ENCODE assay signal across 1 cellular context in the genomic region with DNA sequence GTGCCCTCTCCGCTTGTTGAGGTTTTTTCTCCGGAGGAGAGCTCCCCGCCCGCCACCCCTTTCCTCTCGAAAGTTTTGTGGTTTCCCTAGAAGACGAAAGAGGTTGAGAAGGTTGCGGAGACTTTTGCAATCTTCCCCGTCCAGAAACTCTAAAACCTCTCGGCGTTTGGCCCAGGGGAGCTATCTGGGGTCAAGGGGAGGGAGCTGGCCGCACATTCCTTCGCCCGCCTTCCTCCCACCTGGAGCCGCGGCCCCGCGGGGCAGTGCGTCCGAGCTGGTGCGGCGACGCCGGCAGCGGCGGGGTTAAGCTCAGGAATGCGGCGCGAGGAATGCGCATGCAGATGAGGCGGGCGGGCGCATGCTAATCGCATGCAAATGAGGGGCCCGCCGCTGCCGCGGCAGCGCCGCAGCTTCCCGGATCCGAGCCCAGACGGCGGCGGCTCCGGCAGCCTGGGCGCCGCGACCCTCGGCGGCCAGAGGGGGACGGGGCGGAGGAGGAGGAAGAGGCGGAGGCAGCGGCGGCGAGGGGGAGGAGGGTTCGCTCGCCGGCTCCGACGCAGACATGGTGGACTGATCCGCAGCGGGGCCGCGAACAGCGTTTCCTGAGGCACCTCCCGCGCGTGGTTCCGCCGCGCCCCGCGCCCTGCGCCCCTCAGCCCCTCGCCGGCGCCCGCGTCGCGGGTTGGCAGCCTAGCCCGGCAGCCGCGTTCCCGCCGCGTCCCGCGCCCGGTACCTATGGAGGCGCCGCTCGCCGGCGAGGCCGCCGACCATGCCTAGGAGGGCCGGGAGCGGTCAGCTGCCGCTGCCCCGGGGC.
TF ChIP-seq lines count a peak whose summit lies in the region.

A gene (plus strand): TSS at position 535 of the 814 bp plus-strand sequence. CDS start 235 bp downstream, at position 770.

TF ChIP-seq in HepG2, 621 proteins besides CTCF, POLR2A, EP300 and RAD21 (continued from another document and continues in another):
- TF ChIP-seq, protein P1, sequence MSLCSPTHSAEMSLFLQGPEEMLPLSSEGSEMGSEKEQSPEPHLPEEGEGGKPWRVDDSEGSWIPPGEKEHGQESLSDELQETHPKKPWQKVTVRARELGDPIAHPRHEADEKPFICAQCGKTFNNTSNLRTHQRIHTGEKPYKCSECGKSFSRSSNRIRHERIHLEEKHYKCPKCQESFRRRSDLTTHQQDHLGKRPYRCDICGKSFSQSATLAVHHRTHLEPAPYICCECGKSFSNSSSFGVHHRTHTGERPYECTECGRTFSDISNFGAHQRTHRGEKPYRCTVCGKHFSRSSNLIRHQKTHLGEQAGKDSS (CRISPR knock-in tag; IDR thresholded peaks at IDR 0.05; ENCODE audit: borderline replicate concordance, low read depth) = peak; percentile 72
- TF ChIP-seq NRL (CRISPR knock-in tag; IDR thresholded peaks at IDR 0.05; ENCODE audit: borderline replicate concordance) (no peak), MLLT10 (CRISPR knock-in tag; IDR thresholded peaks at IDR 0.05) (no peak), SAFB2 (CRISPR knock-in tag; IDR thresholded peaks at IDR 0.05; ENCODE audit: borderline replicate concordance, low read depth) (peak; percentile 68; the same call in 1 of the 2 replicates), REPIN1 (CRISPR knock-in tag; IDR thresholded peaks at IDR 0.05; ENCODE audit: borderline replicate concordance, low read depth) (peak; percentile 76), ZNF558 (CRISPR knock-in tag; IDR thresholded peaks at IDR 0.05; ENCODE audit: borderline replicate concordance) (peak; percentile 80; the same call in 1 of the 2 replicates), ARHGAP35 (CRISPR knock-in tag; IDR thresholded peaks at IDR 0.05; ENCODE audit: borderline replicate concordance) (0 out of 2 replicates have a peak, but pooled peaks have one; percentile 27), ZBTB21 (CRISPR knock-in tag; IDR thresholded peaks at IDR 0.05) (no peak), NFKBIZ (CRISPR knock-in tag; IDR thresholded peaks at IDR 0.05) (no peak), ZMYM2 (CRISPR knock-in tag; IDR thresholded peaks at IDR 0.05) (0 out of 2 replicates have a peak, but pooled peaks have one; percentile 35), PHB2 (IDR thresholded peaks at IDR 0.05; ENCODE audit: partially characterized antibody) (no peak), SMYD3 (CRISPR knock-in tag; IDR thresholded peaks at IDR 0.05) (peak; percentile 84; the same call in 1 of the 2 replicates), ZNF713 (CRISPR knock-in tag; IDR thresholded peaks at IDR 0.05) (0 out of 2 replicates have a peak, but pooled peaks have one; percentile 66), NFE2L2 (IDR thresholded peaks at IDR 0.05; ENCODE audit: low read length) (no peak), ZNF264 (CRISPR knock-in tag; IDR thresholded peaks at IDR 0.05) (no peak), JUND (CRISPR knock-in tag; IDR thresholded peaks at IDR 0.05) (peak; percentile 78; the same call in 1 of the 2 replicates), CBX2 (IDR thresholded peaks at IDR 0.05; ENCODE audit: low read depth, low read length) (no peak), CBX2 (CRISPR knock-in tag; IDR thresholded peaks at IDR 0.05; ENCODE audit: low read depth) (no peak), NR3C1 (CRISPR knock-in tag; IDR thresholded peaks at IDR 0.05) (no peak), ZNF234 (CRISPR knock-in tag; conservative IDR thresholded peaks at IDR 0.05) (peak; percentile 81; the same call in 1 of the 2 replicates), ZKSCAN8 (CRISPR knock-in tag; IDR thresholded peaks at IDR 0.05; ENCODE audit: borderline replicate concordance) (no peak), HMG20A (CRISPR knock-in tag; IDR thresholded peaks at IDR 0.05; ENCODE audit: borderline replicate concordance) (no peak; the same call in 1 of the 2 replicates), KAT7 (CRISPR knock-in tag; IDR thresholded peaks at IDR 0.05; ENCODE audit: borderline replicate concordance) (peak; percentile 7; the same call in 1 of the 2 replicates), ZMAT3 (CRISPR knock-in tag; conservative IDR thresholded peaks at IDR 0.05) (no peak), ADNP (CRISPR knock-in tag; IDR thresholded peaks at IDR 0.05) (no peak), ISL2 (CRISPR knock-in tag; IDR thresholded peaks at IDR 0.05) (peak; percentile 43; the same call in 1 of the 2 replicates), NAIF1 (CRISPR knock-in tag; IDR thresholded peaks at IDR 0.05; ENCODE audit: borderline replicate concordance) (0 out of 2 replicates have a peak, but pooled peaks have one; percentile 14), HNRNPUL1 (IDR thresholded peaks at IDR 0.05; ENCODE audit: low read depth, low read length) (no peak), RBAK (CRISPR knock-in tag; IDR thresholded peaks at IDR 0.05) (no peak), SMARCE1 (IDR thresholded peaks at IDR 0.05; ENCODE audit: borderline replicate concordance) (no peak), ZBTB7B (CRISPR knock-in tag; IDR thresholded peaks at IDR 0.05) (peak; percentile 81; the same call in 1 of the 2 replicates), ZZZ3 (CRISPR knock-in tag; IDR thresholded peaks at IDR 0.05; ENCODE audit: borderline replicate concordance) (no peak), ZNF605 (CRISPR knock-in tag; IDR thresholded peaks at IDR 0.05) (peak; percentile 76; the same call in 1 of the 2 replicates), ZNF773 (CRISPR knock-in tag; IDR thresholded peaks at IDR 0.05; ENCODE audit: borderline replicate concordance) (no peak), SMC3 (IDR thresholded peaks at IDR 0.05; ENCODE audit: low read length) (no peak), EEA1 (CRISPR knock-in tag; IDR thresholded peaks at IDR 0.05; ENCODE audit: borderline replicate concordance) (no peak; the same call in 1 of the 2 replicates), ZNF670 (CRISPR knock-in tag; IDR thresholded peaks at IDR 0.05; ENCODE audit: borderline replicate concordance) (no peak; the same call in 1 of the 2 replicates), KLF6 (CRISPR knock-in tag; IDR thresholded peaks at IDR 0.05) (peak; percentile 56; the same call in 1 of the 2 replicates)
- TF ChIP-seq, protein P2, sequence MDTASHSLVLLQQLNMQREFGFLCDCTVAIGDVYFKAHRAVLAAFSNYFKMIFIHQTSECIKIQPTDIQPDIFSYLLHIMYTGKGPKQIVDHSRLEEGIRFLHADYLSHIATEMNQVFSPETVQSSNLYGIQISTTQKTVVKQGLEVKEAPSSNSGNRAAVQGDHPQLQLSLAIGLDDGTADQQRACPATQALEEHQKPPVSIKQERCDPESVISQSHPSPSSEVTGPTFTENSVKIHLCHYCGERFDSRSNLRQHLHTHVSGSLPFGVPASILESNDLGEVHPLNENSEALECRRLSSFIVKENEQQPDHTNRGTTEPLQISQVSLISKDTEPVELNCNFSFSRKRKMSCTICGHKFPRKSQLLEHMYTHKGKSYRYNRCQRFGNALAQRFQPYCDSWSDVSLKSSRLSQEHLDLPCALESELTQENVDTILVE (CRISPR knock-in tag; IDR thresholded peaks at IDR 0.05) = 0 out of 2 replicates have a peak, but pooled peaks have one; percentile 31
- TF ChIP-seq, protein P3, sequence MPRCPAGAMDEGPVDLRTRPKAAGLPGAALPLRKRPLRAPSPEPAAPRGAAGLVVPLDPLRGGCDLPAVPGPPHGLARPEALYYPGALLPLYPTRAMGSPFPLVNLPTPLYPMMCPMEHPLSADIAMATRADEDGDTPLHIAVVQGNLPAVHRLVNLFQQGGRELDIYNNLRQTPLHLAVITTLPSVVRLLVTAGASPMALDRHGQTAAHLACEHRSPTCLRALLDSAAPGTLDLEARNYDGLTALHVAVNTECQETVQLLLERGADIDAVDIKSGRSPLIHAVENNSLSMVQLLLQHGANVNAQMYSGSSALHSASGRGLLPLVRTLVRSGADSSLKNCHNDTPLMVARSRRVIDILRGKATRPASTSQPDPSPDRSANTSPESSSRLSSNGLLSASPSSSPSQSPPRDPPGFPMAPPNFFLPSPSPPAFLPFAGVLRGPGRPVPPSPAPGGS (CRISPR knock-in tag; IDR thresholded peaks at IDR 0.05) = peak; percentile 73
- TF ChIP-seq, protein P4, sequence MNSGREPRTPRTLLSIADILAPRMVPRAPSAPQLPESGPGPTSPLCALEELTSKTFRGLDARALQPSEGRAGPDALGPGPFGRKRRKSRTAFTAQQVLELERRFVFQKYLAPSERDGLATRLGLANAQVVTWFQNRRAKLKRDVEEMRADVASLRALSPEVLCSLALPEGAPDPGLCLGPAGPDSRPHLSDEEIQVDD (CRISPR knock-in tag; IDR thresholded peaks at IDR 0.05; ENCODE audit: borderline replicate concordance) = no peak
- TF ChIP-seq, protein P5, sequence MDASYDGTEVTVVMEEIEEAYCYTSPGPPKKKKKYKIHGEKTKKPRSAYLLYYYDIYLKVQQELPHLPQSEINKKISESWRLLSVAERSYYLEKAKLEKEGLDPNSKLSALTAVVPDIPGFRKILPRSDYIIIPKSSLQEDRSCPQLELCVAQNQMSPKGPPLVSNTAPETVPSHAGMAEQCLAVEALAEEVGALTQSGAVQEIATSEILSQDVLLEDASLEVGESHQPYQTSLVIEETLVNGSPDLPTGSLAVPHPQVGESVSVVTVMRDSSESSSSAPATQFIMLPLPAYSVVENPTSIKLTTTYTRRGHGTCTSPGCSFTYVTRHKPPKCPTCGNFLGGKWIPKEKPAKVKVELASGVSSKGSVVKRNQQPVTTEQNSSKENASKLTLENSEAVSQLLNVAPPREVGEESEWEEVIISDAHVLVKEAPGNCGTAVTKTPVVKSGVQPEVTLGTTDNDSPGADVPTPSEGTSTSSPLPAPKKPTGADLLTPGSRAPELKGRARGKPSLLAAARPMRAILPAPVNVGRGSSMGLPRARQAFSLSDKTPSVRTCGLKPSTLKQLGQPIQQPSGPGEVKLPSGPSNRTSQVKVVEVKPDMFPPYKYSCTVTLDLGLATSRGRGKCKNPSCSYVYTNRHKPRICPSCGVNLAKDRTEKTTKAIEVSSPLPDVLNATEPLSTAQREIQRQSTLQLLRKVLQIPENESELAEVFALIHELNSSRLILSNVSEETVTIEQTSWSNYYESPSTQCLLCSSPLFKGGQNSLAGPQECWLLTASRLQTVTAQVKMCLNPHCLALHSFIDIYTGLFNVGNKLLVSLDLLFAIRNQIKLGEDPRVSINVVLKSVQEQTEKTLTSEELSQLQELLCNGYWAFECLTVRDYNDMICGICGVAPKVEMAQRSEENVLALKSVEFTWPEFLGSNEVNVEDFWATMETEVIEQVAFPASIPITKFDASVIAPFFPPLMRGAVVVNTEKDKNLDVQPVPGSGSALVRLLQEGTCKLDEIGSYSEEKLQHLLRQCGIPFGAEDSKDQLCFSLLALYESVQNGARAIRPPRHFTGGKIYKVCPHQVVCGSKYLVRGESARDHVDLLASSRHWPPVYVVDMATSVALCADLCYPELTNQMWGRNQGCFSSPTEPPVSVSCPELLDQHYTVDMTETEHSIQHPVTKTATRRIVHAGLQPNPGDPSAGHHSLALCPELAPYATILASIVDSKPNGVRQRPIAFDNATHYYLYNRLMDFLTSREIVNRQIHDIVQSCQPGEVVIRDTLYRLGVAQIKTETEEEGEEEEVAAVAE (CRISPR knock-in tag; IDR thresholded peaks at IDR 0.05; ENCODE audit: borderline replicate concordance) = no peak
- TF ChIP-seq, protein P6, sequence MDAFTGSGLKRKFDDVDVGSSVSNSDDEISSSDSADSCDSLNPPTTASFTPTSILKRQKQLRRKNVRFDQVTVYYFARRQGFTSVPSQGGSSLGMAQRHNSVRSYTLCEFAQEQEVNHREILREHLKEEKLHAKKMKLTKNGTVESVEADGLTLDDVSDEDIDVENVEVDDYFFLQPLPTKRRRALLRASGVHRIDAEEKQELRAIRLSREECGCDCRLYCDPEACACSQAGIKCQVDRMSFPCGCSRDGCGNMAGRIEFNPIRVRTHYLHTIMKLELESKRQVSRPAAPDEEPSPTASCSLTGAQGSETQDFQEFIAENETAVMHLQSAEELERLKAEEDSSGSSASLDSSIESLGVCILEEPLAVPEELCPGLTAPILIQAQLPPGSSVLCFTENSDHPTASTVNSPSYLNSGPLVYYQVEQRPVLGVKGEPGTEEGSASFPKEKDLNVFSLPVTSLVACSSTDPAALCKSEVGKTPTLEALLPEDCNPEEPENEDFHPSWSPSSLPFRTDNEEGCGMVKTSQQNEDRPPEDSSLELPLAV (CRISPR knock-in tag; conservative IDR thresholded peaks at IDR 0.05; ENCODE audit: low read depth) = no peak
- TF ChIP-seq, protein P7, sequence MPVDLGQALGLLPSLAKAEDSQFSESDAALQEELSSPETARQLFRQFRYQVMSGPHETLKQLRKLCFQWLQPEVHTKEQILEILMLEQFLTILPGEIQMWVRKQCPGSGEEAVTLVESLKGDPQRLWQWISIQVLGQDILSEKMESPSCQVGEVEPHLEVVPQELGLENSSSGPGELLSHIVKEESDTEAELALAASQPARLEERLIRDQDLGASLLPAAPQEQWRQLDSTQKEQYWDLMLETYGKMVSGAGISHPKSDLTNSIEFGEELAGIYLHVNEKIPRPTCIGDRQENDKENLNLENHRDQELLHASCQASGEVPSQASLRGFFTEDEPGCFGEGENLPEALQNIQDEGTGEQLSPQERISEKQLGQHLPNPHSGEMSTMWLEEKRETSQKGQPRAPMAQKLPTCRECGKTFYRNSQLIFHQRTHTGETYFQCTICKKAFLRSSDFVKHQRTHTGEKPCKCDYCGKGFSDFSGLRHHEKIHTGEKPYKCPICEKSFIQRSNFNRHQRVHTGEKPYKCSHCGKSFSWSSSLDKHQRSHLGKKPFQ (CRISPR knock-in tag; IDR thresholded peaks at IDR 0.05; ENCODE audit: insufficient replicate concordance) = peak; percentile 20
- TF ChIP-seq, protein P8, sequence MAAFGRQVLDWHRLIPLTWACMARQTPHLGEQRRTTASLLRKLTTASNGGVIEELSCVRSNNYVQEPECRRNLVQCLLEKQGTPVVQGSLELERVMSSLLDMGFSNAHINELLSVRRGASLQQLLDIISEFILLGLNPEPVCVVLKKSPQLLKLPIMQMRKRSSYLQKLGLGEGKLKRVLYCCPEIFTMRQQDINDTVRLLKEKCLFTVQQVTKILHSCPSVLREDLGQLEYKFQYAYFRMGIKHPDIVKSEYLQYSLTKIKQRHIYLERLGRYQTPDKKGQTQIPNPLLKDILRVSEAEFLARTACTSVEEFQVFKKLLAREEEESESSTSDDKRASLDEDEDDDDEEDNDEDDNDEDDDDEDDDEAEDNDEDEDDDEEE (CRISPR knock-in tag; IDR thresholded peaks at IDR 0.05) = peak; percentile 16; the same call in 1 of the 2 replicates
- TF ChIP-seq, protein P9, sequence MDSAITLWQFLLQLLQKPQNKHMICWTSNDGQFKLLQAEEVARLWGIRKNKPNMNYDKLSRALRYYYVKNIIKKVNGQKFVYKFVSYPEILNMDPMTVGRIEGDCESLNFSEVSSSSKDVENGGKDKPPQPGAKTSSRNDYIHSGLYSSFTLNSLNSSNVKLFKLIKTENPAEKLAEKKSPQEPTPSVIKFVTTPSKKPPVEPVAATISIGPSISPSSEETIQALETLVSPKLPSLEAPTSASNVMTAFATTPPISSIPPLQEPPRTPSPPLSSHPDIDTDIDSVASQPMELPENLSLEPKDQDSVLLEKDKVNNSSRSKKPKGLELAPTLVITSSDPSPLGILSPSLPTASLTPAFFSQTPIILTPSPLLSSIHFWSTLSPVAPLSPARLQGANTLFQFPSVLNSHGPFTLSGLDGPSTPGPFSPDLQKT (CRISPR knock-in tag; IDR thresholded peaks at IDR 0.05; ENCODE audit: borderline replicate concordance) = no peak
- TF ChIP-seq, protein P10, sequence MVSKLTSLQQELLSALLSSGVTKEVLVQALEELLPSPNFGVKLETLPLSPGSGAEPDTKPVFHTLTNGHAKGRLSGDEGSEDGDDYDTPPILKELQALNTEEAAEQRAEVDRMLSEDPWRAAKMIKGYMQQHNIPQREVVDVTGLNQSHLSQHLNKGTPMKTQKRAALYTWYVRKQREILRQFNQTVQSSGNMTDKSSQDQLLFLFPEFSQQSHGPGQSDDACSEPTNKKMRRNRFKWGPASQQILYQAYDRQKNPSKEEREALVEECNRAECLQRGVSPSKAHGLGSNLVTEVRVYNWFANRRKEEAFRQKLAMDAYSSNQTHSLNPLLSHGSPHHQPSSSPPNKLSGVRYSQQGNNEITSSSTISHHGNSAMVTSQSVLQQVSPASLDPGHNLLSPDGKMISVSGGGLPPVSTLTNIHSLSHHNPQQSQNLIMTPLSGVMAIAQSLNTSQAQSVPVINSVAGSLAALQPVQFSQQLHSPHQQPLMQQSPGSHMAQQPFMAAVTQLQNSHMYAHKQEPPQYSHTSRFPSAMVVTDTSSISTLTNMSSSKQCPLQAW (CRISPR knock-in tag; IDR thresholded peaks at IDR 0.05) = peak; percentile 82
